ENCODE assay signal across 7 cellular contexts in the genomic region with DNA sequence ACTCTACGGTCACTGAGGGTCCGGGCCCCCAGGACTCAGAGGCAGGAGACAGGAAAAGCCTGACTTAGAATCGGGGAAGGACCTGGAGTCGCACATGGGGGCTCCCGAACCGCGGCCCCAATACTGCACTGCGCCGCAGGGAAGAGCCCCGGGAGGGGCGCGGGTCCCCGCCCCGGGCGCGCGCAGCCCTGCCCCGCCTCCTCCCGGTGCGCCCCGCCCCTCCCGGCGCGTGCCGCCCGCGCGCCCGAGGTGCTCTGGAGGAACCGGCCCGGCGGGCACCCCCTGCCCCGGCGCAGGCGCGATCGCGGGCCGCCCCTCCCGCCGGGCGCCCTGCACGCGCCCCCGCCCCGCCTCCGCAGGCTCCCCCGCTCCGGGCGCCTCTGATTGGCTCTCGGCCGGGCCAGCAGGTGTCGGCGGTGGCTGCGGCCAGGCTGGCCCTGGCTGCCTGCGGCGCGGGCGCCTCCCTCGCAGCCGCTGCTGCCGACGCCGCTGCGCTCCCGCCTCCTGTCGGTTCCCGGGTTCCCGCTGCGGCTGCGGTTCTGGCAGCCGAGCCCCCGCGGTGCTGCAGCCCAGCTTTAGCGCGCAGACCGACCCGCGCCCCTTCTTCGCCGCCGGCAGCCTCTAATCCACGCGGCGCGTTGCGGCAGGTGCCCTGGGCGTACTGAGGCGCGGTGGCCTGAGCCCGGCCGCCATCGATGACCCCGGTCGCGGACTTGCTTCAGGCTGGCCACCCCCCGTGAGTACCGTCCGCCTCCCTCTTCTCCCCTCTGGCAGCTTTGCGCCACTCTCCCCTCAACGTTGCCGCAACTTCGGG. TPM values are rescaled to one million over a fixed set of nuclear protein-coding genes. Genes with fewer than 3 reads are reported as not detected.
DNase-seq lines count a peak whose midpoint lies in the region; ATAC-seq and TF ChIP-seq lines count a peak whose summit lies in the region.

A gene (plus strand): TSS at position 429 of the 814 bp plus-strand sequence. CDS start 91,208 bp downstream, outside the sequence.

- H3K79me2 ChIP-seq in SK-N-SH (ENCODE audit: insufficient read depth), result no peaks in the 10 kb centered on the region

- H3K9me3 Mint-ChIP-seq in IgD-negative memory B cell (no peaks in the 10 kb centered on the region), endothelial cell (ENCODE audit: unreplicated experiment) (no peaks in the 10 kb centered on the region)

- POLR2A ChIA-PET in SK-N-SH (lab: Yijun Ruan, JAX), result no interaction called here

- H3K36me3 ChIP-seq in SK-N-SH (replicated peaks in 1 of 2; ENCODE audit: control insufficient read depth in 1 of 2, insufficient read depth in 2 of 2, low read length in 1 of 2), result no peaks in the 10 kb centered on the region
- no peaks in the 10 kb centered on the region for H3K36me3 ChIP-seq in upper lobe of left lung

- peak within 1 kb of the TSS; percentile 75 to 92 (median 82) for H3K4me3 Mint-ChIP-seq in IgD-negative memory B cell
- H3K4me3 Mint-ChIP-seq in endothelial cell (ENCODE audit: unreplicated experiment), result peak within 1 kb of the TSS; percentile 91

- peaks cover 11 to 25% (median 18%) of the 10 kb centered on the region in 3 donors for H3K4me1 Mint-ChIP-seq in IgD-negative memory B cell
- H3K4me1 Mint-ChIP-seq in endothelial cell (ENCODE audit: unreplicated experiment), result peaks cover 27% of the 10 kb centered on the region

- peak; percentile 76 for ATAC-seq in GM21526 (IDR thresholded peaks at IDR 0.05; ENCODE audit: low FRiP score, unreplicated experiment)
- ATAC-seq in upper lobe of left lung (ENCODE audit: low FRiP score in 2 of 2), result peak in 1 of 2 donors; percentile 78

- H3K9ac ChIP-seq in SK-N-SH, result no peak within 1 kb of the TSS

- H3K4me3 ChIP-seq in GM08714 (ENCODE audit: low read length) (peak within 1 kb of the TSS; percentile 57; the same call in 1 of the 2 replicates), SK-N-SH (ENCODE audit: low read depth in 2 of 2, low read length in 1 of 2) (peak within 1 kb of the TSS; percentile 67 to 76), upper lobe of left lung (peak within 1 kb of the TSS; percentile 16 to 59 (median 48))

- no peaks in the 10 kb centered on the region for H3K36me3 Mint-ChIP-seq in IgD-negative memory B cell
- peaks cover 6% of the 10 kb centered on the region for H3K36me3 Mint-ChIP-seq in endothelial cell (ENCODE audit: low read depth, unreplicated experiment)

- peaks cover 0 to 16% of the 10 kb centered on the region in 2 experiments; a peak in 1 of 4 replicates for H3K4me1 ChIP-seq in SK-N-SH (ENCODE audit: control insufficient read depth in 1 of 2, insufficient read depth in 2 of 2, low read depth in 1 of 2, low read length in 1 of 2)
- H3K4me1 ChIP-seq in upper lobe of left lung, result peaks cover 12 to 22% (median 14%) of the 10 kb centered on the region in 4 donors

- TF ChIP-seq EP300 in SK-N-SH (IDR thresholded peaks at IDR 0.05; ENCODE audit: borderline replicate concordance in 1 of 2, low read depth in 1 of 2, low read length in 1 of 2), result no peak
- no peak for TF ChIP-seq EP300 in upper lobe of left lung (IDR thresholded peaks at IDR 0.05)

- H3K9me3 ChIP-seq in SK-N-SH (no peaks in the 10 kb centered on the region), upper lobe of left lung (no peaks in the 10 kb centered on the region)

- H2AFZ ChIP-seq in SK-N-SH (ENCODE audit: low read depth), result peak within 1 kb of the TSS; percentile 62; the same call in 1 of the 2 replicates

- CTCF ChIA-PET in SK-N-SH (lab: Yijun Ruan, JAX), result interaction anchor here (0.6 to 1.1 kb wide), 6 partner anchors 11 to 369 kb away, joined by 3 read pairs; no protein-coding TSS in a partner anchor

- WGBS in SK-N-SH (ENCODE audit: low lambda C conversion rate), result 4% methylated on average over 27 of the region's 103 CpGs
- WGBS in upper lobe of left lung, 2 donors, result 0 to 1% methylated on average over 7 to 21 of the region's 103 CpGs

- H3K27me3 Mint-ChIP-seq in IgD-negative memory B cell (peaks cover 31% of the 10 kb centered on the region), endothelial cell (ENCODE audit: unreplicated experiment) (peaks cover 11% of the 10 kb centered on the region)

- peak in 1 of 4 donors; percentile 15 for TF ChIP-seq POLR2A in upper lobe of left lung (IDR thresholded peaks at IDR 0.05)

- no peak for TF ChIP-seq CTCF in SK-N-SH (IDR thresholded peaks at IDR 0.05)
- TF ChIP-seq CTCF in endothelial cell (IDR thresholded peaks at IDR 0.05; ENCODE audit: unreplicated experiment), result no peak
- peak in 1 of 6 experiments; percentile 9 for TF ChIP-seq CTCF in upper lobe of left lung (IDR thresholded peaks at IDR 0.05)

- DNase-seq in SK-N-SH (peak; percentile 96), endothelial cell (ENCODE audit: low spot score) (peak; percentile 75), mucosa of gallbladder (ENCODE audit: low spot score) (peak; percentile 67), upper lobe of left lung (peak; percentile 77 to 94)

- TF ChIP-seq RAD21 in SK-N-SH (IDR thresholded peaks at IDR 0.05; ENCODE audit: low read length), result no peak

- H4K20me1 ChIP-seq in SK-N-SH (ENCODE audit: insufficient read depth), result no peaks in the 10 kb centered on the region

- H3K27ac Mint-ChIP-seq in IgD-negative memory B cell, result no peak within 1 kb of the TSS
- H3K27ac Mint-ChIP-seq in endothelial cell (ENCODE audit: unreplicated experiment), result no peak within 1 kb of the TSS

- H3K27me3 ChIP-seq in SK-N-SH (ENCODE audit: insufficient read depth), result peaks cover 16% of the 10 kb centered on the region
- H3K27me3 ChIP-seq in upper lobe of left lung, result peaks cover 0 to 23% (median 6%) of the 10 kb centered on the region in 4 donors

- no peaks in the 10 kb centered on the region for H3K9me2 ChIP-seq in SK-N-SH

- peak within 1 kb of the TSS; percentile 94 for H3K4me2 ChIP-seq in SK-N-SH

- H3K27ac ChIP-seq in SK-N-SH (ENCODE audit: low read depth in 2 of 2, low read length in 1 of 2) (peak within 1 kb of the TSS in 1 of 2 experiments; percentile 34; a peak in 1 of 4 replicates), upper lobe of left lung (no peak within 1 kb of the TSS)

- peaks cover 19% of the 10 kb centered on the region for H3F3A ChIP-seq in SK-N-SH (replicated peaks; ENCODE audit: insufficient read depth)

TF ChIP-seq in SK-N-SH, 30 proteins besides CTCF, POLR2A, EP300 and RAD21:
- TF ChIP-seq SMC3 (IDR thresholded peaks at IDR 0.05; ENCODE audit: low read depth, low read length) (no peak), EZH2phosphoT487 (IDR thresholded peaks at IDR 0.05; ENCODE audit: borderline replicate concordance, low read depth) (no peak), NRF1 (IDR thresholded peaks at IDR 0.05; ENCODE audit: low read depth, low read length) (peak; percentile 47)

RNA-seq across cellular contexts. Expression of the gene that starts here (rescaled TPM):
- polyA plus RNA-seq in IgD-negative memory B cell (0.11 TPM), SK-N-SH (2012; rRNA removed) (1.1 and 1.2 TPM in 2 replicates)
- polyA plus RNA-seq in SK-N-SH (2012; cell fraction: cytosol; rRNA removed), result 1.1 and 1.2 TPM in 2 replicates
- 1.3 and 1.6 TPM in 2 replicates for polyA plus RNA-seq in SK-N-SH (2012; cell fraction: nucleus; rRNA removed)
- total RNA-seq in endothelial cell (ENCODE audit: unreplicated experiment) (0.49 TPM), mucosa of gallbladder (6.2 TPM), upper lobe of left lung (1 to 10 TPM in 4 of 6 donors, under 1 TPM in 1, not detected in 1; 0.55 to 4.3 (median 2.1) TPM)

Comparison
In these comparisons a context has a peak if more than half of its experiments do, and no peak if none do; other contexts are left out.
1. Peak in DNase-seq in endothelial cell; RNA of the gene not detected or under 1 TPM.